8 cellular contexts compared by ENCODE assay signal in the genomic region with DNA sequence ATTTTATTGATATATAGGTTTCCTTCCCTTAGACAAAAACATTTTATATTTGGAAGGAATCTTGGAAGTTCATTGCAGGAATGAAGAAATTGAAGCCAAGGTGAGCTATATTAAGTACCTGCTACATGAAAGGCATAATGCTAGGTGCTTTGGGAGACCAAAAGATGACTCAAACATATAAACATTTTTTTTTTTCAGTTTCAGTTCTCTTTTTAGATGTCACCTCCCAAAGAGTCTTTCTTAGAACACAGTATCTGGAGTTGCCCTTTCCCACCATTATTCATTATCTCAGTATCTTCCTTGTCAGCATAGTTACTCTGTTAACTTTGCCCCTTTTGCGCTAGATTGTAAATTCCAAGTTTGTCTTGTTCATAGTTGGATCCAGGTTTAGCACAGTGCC. TPM values are rescaled to one million over a fixed set of nuclear protein-coding genes. Genes with fewer than 3 reads are reported as not detected.
DNase-seq lines count a peak whose midpoint lies in the region; ATAC-seq and TF ChIP-seq lines count a peak whose summit lies in the region.

No MANE protein-coding gene starts in this region.

- in situ Hi-C loops in brain microvascular endothelial cell (cut with HindIII; ENCODE audit: low pct_ligation_motif_present, low sequenced_read_pairs), result no loop called here

- ATAC-seq in naive thymus-derived CD8-positive, alpha-beta T cell, result no peak
- ATAC-seq in HG02759 (IDR thresholded peaks at IDR 0.05; ENCODE audit: unreplicated experiment), result no peak
- no peak for ATAC-seq in mucosa of descending colon

- peak overlapping the region; percentile 98 for H3K27ac Mint-ChIP-seq in Caco-2 (ENCODE audit: unreplicated experiment)
- peak overlapping the region in 7 of 10 donors; percentile 44 to 98 (median 96) for H3K27ac Mint-ChIP-seq in naive thymus-derived CD8-positive, alpha-beta T cell

- no peaks in the 10 kb centered on the region for H3K9me3 ChIP-seq in Caco-2
- H3K9me3 ChIP-seq in mucosa of descending colon, result no peaks in the 10 kb centered on the region

- peaks cover 14% of the 10 kb centered on the region for H3K36me3 Mint-ChIP-seq in Caco-2 (ENCODE audit: insufficient read depth, unreplicated experiment)
- H3K36me3 Mint-ChIP-seq in naive thymus-derived CD8-positive, alpha-beta T cell, result peaks cover 0 to 10% (median under 1%) of the 10 kb centered on the region in 3 donors

- intact Hi-C loops in Caco-2 (cut with micrococcal nuclease; ENCODE audit: unreplicated experiment), result no loop called here
- intact Hi-C loops in mucosa of descending colon (cut with DNase I, micrococcal nuclease), result no loop called here

- peak overlapping the region; percentile 94 for H3K4me3 Mint-ChIP-seq in Caco-2 (ENCODE audit: unreplicated experiment)
- H3K4me3 Mint-ChIP-seq in naive thymus-derived CD8-positive, alpha-beta T cell, result peak overlapping the region; percentile 87 to 100 (median 99)

- no peaks in the 10 kb centered on the region for H3K27me3 Mint-ChIP-seq in Caco-2 (ENCODE audit: insufficient read depth, unreplicated experiment)
- H3K27me3 Mint-ChIP-seq in naive thymus-derived CD8-positive, alpha-beta T cell, result peaks cover 0 to 2% (median 0%) of the 10 kb centered on the region in 5 donors

- no peak for DNase-seq in Caco-2
- no peak for DNase-seq in LNCaP clone FGC (ENCODE audit: low read depth)
- no peak for DNase-seq in brain microvascular endothelial cell
- DNase-seq in naive thymus-derived CD8-positive, alpha-beta T cell, result no peak
- no peak for DNase-seq in OCI-M2 (lab: John Stamatoyannopoulos, UW; ENCODE audit: unreplicated experiment)
- DNase-seq in mucosa of descending colon, result no peak
- no peak for DNase-seq in NCI-H524 treated with DMSO at 0.1 percent for 48 hours (lab: John Stamatoyannopoulos, UW)

- H3K27me3 ChIP-seq in Caco-2 (replicated peaks; ENCODE audit: control insufficient read depth, insufficient read depth, low read length) (no peaks in the 10 kb centered on the region), brain microvascular endothelial cell (replicated peaks) (no peaks in the 10 kb centered on the region)

- CTCF ChIA-PET in Caco-2 (lab: Charles Lee), result no interaction called here

- H3K9me3 Mint-ChIP-seq in Caco-2 (ENCODE audit: unreplicated experiment), result no peaks in the 10 kb centered on the region
- no peaks in the 10 kb centered on the region for H3K9me3 Mint-ChIP-seq in naive thymus-derived CD8-positive, alpha-beta T cell

- peak overlapping the region; percentile 66 for H3K4me3 ChIP-seq in Caco-2 (ENCODE audit: low read depth, low read length)
- H3K4me3 ChIP-seq in LNCaP clone FGC (ENCODE audit: low read depth, low read length), result peak overlapping the region; percentile 98
- H3K4me3 ChIP-seq in brain microvascular endothelial cell (ENCODE audit: low read depth, low read length), result peak overlapping the region; percentile 88
- H3K4me3 ChIP-seq in mucosa of descending colon, result no peak overlapping the region

- peaks cover 11% of the 10 kb centered on the region for H3K4me1 ChIP-seq in Caco-2
- H3K4me1 ChIP-seq in mucosa of descending colon (ENCODE audit: low read depth), result peaks cover 7% of the 10 kb centered on the region

- H3K36me3 ChIP-seq in Caco-2 (ENCODE audit: control insufficient read depth, insufficient read depth, low read length), result no peaks in the 10 kb centered on the region
- no peaks in the 10 kb centered on the region for H3K36me3 ChIP-seq in brain microvascular endothelial cell (replicated peaks)
- H3K36me3 ChIP-seq in mucosa of descending colon (ENCODE audit: low read depth), result no peaks in the 10 kb centered on the region

- H3K4me1 Mint-ChIP-seq in Caco-2 (ENCODE audit: low read depth, unreplicated experiment), result peaks cover 10% of the 10 kb centered on the region
- H3K4me1 Mint-ChIP-seq in naive thymus-derived CD8-positive, alpha-beta T cell, result peaks cover 23 to 48% (median 42%) of the 10 kb centered on the region in 4 donors

- no peak overlapping the region for H3K27ac ChIP-seq in brain microvascular endothelial cell

- no TSS peak for BruUV-seq in Caco-2 (replicated peaks; lab: Mats Ljungman, UMichigan)

- TF ChIP-seq CTCF in Caco-2 (IDR thresholded peaks at IDR 0.05; ENCODE audit: insufficient read depth in 1 of 2, low read depth in 1 of 2, low read length in 1 of 2, severe bottlenecking in 1 of 2, unreplicated experiment in 1 of 2) (no peak), LNCaP clone FGC (IDR thresholded peaks at IDR 0.05; ENCODE audit: control insufficient read depth, extremely low read depth, insufficient read depth) (no peak), brain microvascular endothelial cell (IDR thresholded peaks at IDR 0.05; ENCODE audit: low read depth, low read length, missing control alignments) (no peak), mucosa of descending colon (IDR thresholded peaks at IDR 0.05) (no peak)

- POLR2A ChIA-PET in Caco-2 (lab: Charles Lee), result no interaction called here
- POLR2A ChIA-PET in naive thymus-derived CD8-positive, alpha-beta T cell (lab: Charles Lee), result interaction anchor here (0.7 kb wide), 1 partner anchor 15 kb away, joined by 3 read pairs; no protein-coding TSS in a partner anchor

RNA-seq across cellular contexts. Expression of a gene that starts 1.1 kb away (rescaled TPM):
- total RNA-seq in Caco-2 (2022) (11.3 and 11.8 TPM in 2 replicates), mucosa of descending colon (1 to 10 TPM; 4.1 to 9.0 (median 7.4) TPM)
- total RNA-seq in naive thymus-derived CD8-positive, alpha-beta T cell, result 10 to 100 TPM in 1 of 2 experiments, 1 to 10 TPM in 1; 9.6 to 11.1 TPM
- polyA plus RNA-seq in naive thymus-derived CD8-positive, alpha-beta T cell, result 10 to 100 TPM in 2 of 3 donors, 1 to 10 TPM in 1; 9.5 to 16.1 (median 13.6) TPM

RNA-seq across cellular contexts. Expression of a gene that starts 1.6 kb away (rescaled TPM):
- total RNA-seq in Caco-2 (2022) (25.9 and 30.0 TPM in 2 replicates), mucosa of descending colon (10 to 100 TPM; 26.7 to 42.1 (median 32.6) TPM)
- total RNA-seq in naive thymus-derived CD8-positive, alpha-beta T cell, result 10 to 100 TPM; 19.1 to 19.3 TPM
- polyA plus RNA-seq in naive thymus-derived CD8-positive, alpha-beta T cell, result 10 to 100 TPM; 18.9 to 28.6 (median 23.1) TPM
